ENCODE assay signal across 8 cellular contexts in genomic region chr19:41223431-41224234, GRCh38. TPM values are rescaled to one million over a fixed set of nuclear protein-coding genes. Genes with fewer than 3 reads are reported as not detected.
A peak's percentile ranks its signal among the peaks of the same experiment; 100 is the strongest.
DNase-seq lines count a peak whose midpoint lies in the region; ATAC-seq and TF ChIP-seq lines count a peak whose summit lies in the region.

No MANE protein-coding gene starts in this region.

- peaks cover 38 to 51% of the 10 kb centered on the region in 2 experiments for H3K4me1 ChIP-seq in trophoblast cell (ENCODE audit: control insufficient read depth in 1 of 2, insufficient read depth in 2 of 2, low read length in 2 of 2)

- peak overlapping the region; percentile 18 for H3K4me3 ChIP-seq in epithelial cell of proximal tubule (ENCODE audit: low read depth, low read length)
- H3K4me3 ChIP-seq in trophoblast cell (ENCODE audit: low read depth, low read length): no peak overlapping the region

- peak overlapping the region; percentile 50 for H4K8ac ChIP-seq in trophoblast cell (ENCODE audit: low read depth, low read length)

- H3K18ac ChIP-seq in trophoblast cell (ENCODE audit: low read length): peak overlapping the region; percentile 51

- H2AFZ ChIP-seq in trophoblast cell (ENCODE audit: insufficient read depth, low read length, poor library complexity): no peak overlapping the region

- H3K9ac ChIP-seq in trophoblast cell (ENCODE audit: low read length): no peak overlapping the region

- peak overlapping the region; percentile 40 for H3K4me2 ChIP-seq in trophoblast cell (ENCODE audit: low read length)

- H3K27ac ChIP-seq in trophoblast cell (ENCODE audit: low read depth, low read length): peak overlapping the region; percentile 67

- ATAC-seq in HG02981 (IDR thresholded peaks at IDR 0.05; ENCODE audit: unreplicated experiment): no peak

- peaks cover 47% of the 10 kb centered on the region for H3K79me1 ChIP-seq in trophoblast cell (ENCODE audit: low read length)

- DNase-seq in D341Med (ENCODE audit: low spot score) (peak; percentile 31), RKO (ENCODE audit: low spot score) (peak; percentile 97), epithelial cell of proximal tubule (ENCODE audit: low read depth) (peak; percentile 59), trophoblast cell (no peak), NCI-H2081 treated with DMSO at 0.1 percent for 48 hours (lab: John Stamatoyannopoulos, UW) (no peak)
- no peak for DNase-seq in activated naive CD4-positive, alpha-beta T cell treated with anti-CD3 and anti-CD28 coated beads, Interleukin-2, amount 50 U/mL, for 16 hours
- no peak for DNase-seq in activated T-cell treated with anti-CD3 and anti-CD28 coated beads, Interleukin-2, amount 50 U/mL, for 1 hour

- H2BK12ac ChIP-seq in trophoblast cell (ENCODE audit: low read length): peak overlapping the region; percentile 47

- no peak overlapping the region for H3K23ac ChIP-seq in trophoblast cell (ENCODE audit: low read length)

- peak overlapping the region; percentile 40 for H3K14ac ChIP-seq in trophoblast cell (ENCODE audit: low read length)

- peaks cover 16% of the 10 kb centered on the region for H3K79me2 ChIP-seq in trophoblast cell (ENCODE audit: control insufficient read depth, insufficient read depth, low read length, poor library complexity)

- peak overlapping the region; percentile 60 for H2AK5ac ChIP-seq in trophoblast cell (ENCODE audit: low read length)

- H3K27me3 ChIP-seq in trophoblast cell (ENCODE audit: insufficient read depth, low read length): no peaks in the 10 kb centered on the region

- no peak overlapping the region for H3K4ac ChIP-seq in trophoblast cell (ENCODE audit: low read depth, low read length)

- peaks cover 28 to 34% of the 10 kb centered on the region in 2 experiments for H3K36me3 ChIP-seq in trophoblast cell (ENCODE audit: control insufficient read depth in 1 of 2, insufficient read depth in 2 of 2, low read length in 2 of 2)

- peak overlapping the region; percentile 45 for H2BK5ac ChIP-seq in trophoblast cell (ENCODE audit: low read depth, low read length, poor library complexity)

- peak overlapping the region; percentile 75 for H4K91ac ChIP-seq in trophoblast cell (ENCODE audit: low read depth, low read length)

- H4K12ac ChIP-seq in trophoblast cell (ENCODE audit: low read depth, low read length): no peak overlapping the region

- no peak for TF ChIP-seq CTCF in epithelial cell of proximal tubule (conservative IDR thresholded peaks at IDR 0.05; ENCODE audit: low read depth, low read length)

- no peaks in the 10 kb centered on the region for H3K9me3 ChIP-seq in trophoblast cell (ENCODE audit: insufficient read depth, low read depth, low read length)

- peak overlapping the region; percentile 78 for H2BK120ac ChIP-seq in trophoblast cell (ENCODE audit: insufficient read depth, low read length, poor library complexity)

- WGBS in trophoblast cell (ENCODE audit: extremely low coverage, insufficient coverage, insufficient read length): no CpG with 5 or more reads among the region's 8 CpGs

RNA-seq across cellular contexts. Expression of gene AXL, which starts 4.6 kb away (rescaled TPM):
- total RNA-seq in epithelial cell of proximal tubule: 206 and 343 TPM in 2 replicates
- polyA plus RNA-seq in trophoblast cell (2013): 76.6 and 78.9 TPM in 2 replicates

RNA-seq across cellular contexts. Expression of gene CYP2S1, which starts 30.6 kb away (rescaled TPM):
- total RNA-seq in epithelial cell of proximal tubule: 4.9 and 24.7 TPM in 2 replicates
- 10.3 and 11.2 TPM in 2 replicates for polyA plus RNA-seq in trophoblast cell (2013)

RNA-seq across cellular contexts. Expression of gene HNRNPUL1, which starts 40.5 kb away (rescaled TPM):
- total RNA-seq in epithelial cell of proximal tubule: 154 and 177 TPM in 2 replicates
- polyA plus RNA-seq in trophoblast cell (2013): 233 and 238 TPM in 2 replicates

Comparison
In these comparisons a context has a peak if more than half of its experiments do, and no peak if none do; other contexts are left out.
1. DNase-seq: peak in D341Med (single experiment), RKO (single experiment) and epithelial cell of proximal tubule (single experiment); none in trophoblast cell (0 of 2), activated naive CD4-positive, alpha-beta T cell treated with anti-CD3 and anti-CD28 coated beads, Interleukin-2, amount 50 U/mL, for 16 hours (single experiment), activated T-cell treated with anti-CD3 and anti-CD28 coated beads, Interleukin-2, amount 50 U/mL, for 1 hour (single experiment) and NCI-H2081 treated with DMSO at 0.1 percent for 48 hours (single experiment).